In the genomic region with DNA sequence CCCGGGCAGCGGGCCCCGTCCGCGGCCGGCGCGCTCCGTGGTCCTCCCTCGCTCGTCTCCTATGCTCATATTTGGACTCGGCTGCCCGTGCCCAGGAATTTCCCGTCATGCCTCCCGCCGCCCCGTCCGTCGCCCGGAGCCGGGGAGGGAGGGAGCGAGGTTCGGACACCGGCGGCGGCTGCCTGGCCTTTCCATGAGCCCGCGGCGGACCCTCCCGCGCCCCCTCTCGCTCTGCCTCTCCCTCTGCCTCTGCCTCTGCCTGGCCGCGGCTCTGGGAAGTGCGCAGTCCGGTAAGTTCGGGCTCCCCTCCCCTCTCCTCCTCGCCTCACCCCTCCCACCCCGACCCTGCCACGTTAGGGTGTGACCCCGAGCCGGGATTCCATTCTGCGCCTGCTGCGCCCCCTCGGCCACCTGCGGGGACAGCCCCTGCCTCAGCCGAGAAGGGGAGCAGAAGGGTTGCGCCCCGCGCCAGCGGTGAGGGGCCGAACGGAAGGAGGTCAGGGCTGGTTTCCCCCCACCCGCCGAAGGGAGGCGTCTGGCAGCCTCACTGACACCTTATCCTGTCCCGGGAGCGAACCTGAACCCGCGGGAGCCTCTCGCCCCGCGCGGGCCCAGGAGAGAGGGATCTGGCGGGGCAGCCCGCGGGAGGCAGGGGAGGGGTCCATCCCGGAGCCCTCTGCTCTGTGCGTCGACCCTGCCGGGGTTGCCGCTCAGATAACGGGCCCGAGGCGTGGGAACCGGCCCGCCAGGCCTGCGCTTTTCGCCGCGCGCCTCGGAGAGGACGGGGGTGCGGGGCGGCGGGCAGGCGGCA, we compare ENCODE assay signal across 8 cellular contexts. TPM values are rescaled to one million over a fixed set of nuclear protein-coding genes. Genes with fewer than 3 reads are reported as not detected.
DNase-seq lines count a peak whose midpoint lies in the region; ATAC-seq and TF ChIP-seq lines count a peak whose summit lies in the region.

A gene (plus strand): TSS at position 108 of the 811 bp plus-strand sequence. CDS start 29,897 bp downstream, outside the sequence.

- H3K36me3 ChIP-seq in breast epithelium (no peaks in the 10 kb centered on the region), iPS-15b (ENCODE audit: control insufficient read depth, insufficient read depth, low read length) (no peaks in the 10 kb centered on the region)

- H3K9me3 Mint-ChIP-seq in activated CD4-positive, alpha-beta T cell treated with anti-CD3 and anti-CD28 coated beads, Interleukin-2, amount 10 ng/mL, durations not matched to agents 24 days and 14 days: no peaks in the 10 kb centered on the region

- peak; percentile 44 for ATAC-seq in HG02610 (IDR thresholded peaks at IDR 0.05; ENCODE audit: unreplicated experiment)

- peaks cover 72% of the 10 kb centered on the region for H3K27me3 Mint-ChIP-seq in activated CD4-positive, alpha-beta T cell treated with anti-CD3 and anti-CD28 coated beads, Interleukin-2, amount 10 ng/mL, durations not matched to agents 24 days and 14 days

- H3K9me3 ChIP-seq in breast epithelium: no peaks in the 10 kb centered on the region
- no peaks in the 10 kb centered on the region for H3K9me3 ChIP-seq in iPS-15b (ENCODE audit: control insufficient read depth, insufficient read depth, low read length)

- TF ChIP-seq CTCF in breast epithelium (IDR thresholded peaks at IDR 0.05): no peak
- peak; percentile 27 for TF ChIP-seq CTCF in retinal pigment epithelial cell (conservative IDR thresholded peaks at IDR 0.05; ENCODE audit: low read depth, low read length)

- no peak within 1 kb of the TSS for H3K27ac Mint-ChIP-seq in activated CD4-positive, alpha-beta T cell treated with anti-CD3 and anti-CD28 coated beads, Interleukin-2, amount 10 ng/mL, durations not matched to agents 24 days and 14 days

- intact Hi-C loops in activated CD4-positive, alpha-beta T cell treated with anti-CD3 and anti-CD28 coated beads, Interleukin-2, amount 10 ng/mL, durations not matched to agents 24 days and 14 days (cut with micrococcal nuclease): no loop called here
- intact Hi-C loops in breast epithelium (cut with DNase I; ENCODE audit: low total_unique reads): no loop called here

- peak within 1 kb of the TSS; percentile 88 to 97 for H3K27ac ChIP-seq in breast epithelium

- H3K4me1 Mint-ChIP-seq in activated CD4-positive, alpha-beta T cell treated with anti-CD3 and anti-CD28 coated beads, Interleukin-2, amount 10 ng/mL, durations not matched to agents 24 days and 14 days: peaks cover 2% of the 10 kb centered on the region

- DNase-seq in activated CD4-positive, alpha-beta T cell treated with anti-CD3 and anti-CD28 coated beads, Interleukin-2, amount 10 ng/mL, durations not matched to agents 24 days and 14 days: peak; percentile 70
- no peak for DNase-seq in activated CD4-positive, alpha-beta T cell treated with anti-CD3 and anti-CD28 coated beads, Interleukin-2, amount 50 U/mL, for 4 hours
- DNase-seq in breast epithelium (ENCODE audit: low spot score in 2 of 2) (peak; percentile 61 to 69), retinal pigment epithelial cell (ENCODE audit: low read depth) (no peak)
- DNase-seq in stimulated activated naive CD4-positive, alpha-beta T cell treated with Interleukin-2 at 50 U/mL for 16 hours (lab: John Stamatoyannopoulos, UW): no peak

- H3K36me3 Mint-ChIP-seq in activated CD4-positive, alpha-beta T cell treated with anti-CD3 and anti-CD28 coated beads, Interleukin-2, amount 10 ng/mL, durations not matched to agents 24 days and 14 days (ENCODE audit: low read depth): no peaks in the 10 kb centered on the region

- peak within 1 kb of the TSS; percentile 67 for H3K4me3 Mint-ChIP-seq in activated CD4-positive, alpha-beta T cell treated with anti-CD3 and anti-CD28 coated beads, Interleukin-2, amount 10 ng/mL, durations not matched to agents 24 days and 14 days

- H3K4me1 ChIP-seq in breast epithelium (no peaks in the 10 kb centered on the region), iPS-15b (ENCODE audit: control insufficient read depth, insufficient read depth, low read length) (peaks cover 5% of the 10 kb centered on the region)

- H3K27me3 ChIP-seq in breast epithelium (no peaks in the 10 kb centered on the region), iPS-15b (ENCODE audit: control insufficient read depth, insufficient read depth, low read length) (peaks cover 33% of the 10 kb centered on the region)

- H3K4me3 ChIP-seq in breast epithelium (peak within 1 kb of the TSS; percentile 82 to 98 (median 91)), iPS-15b (ENCODE audit: low read depth, low read length) (peak within 1 kb of the TSS; percentile 82), retinal pigment epithelial cell (ENCODE audit: low read length) (peak within 1 kb of the TSS; percentile 84)

- no peak for TF ChIP-seq POLR2A in breast epithelium (IDR thresholded peaks at IDR 0.05)

- peak within 1 kb of the TSS; percentile 37 for H3K9ac ChIP-seq in iPS-15b (ENCODE audit: low read depth, low read length)

TF ChIP-seq in PFSK-1, 5 proteins besides CTCF, POLR2A, EP300 and RAD21:
- TF ChIP-seq FOXP2 (optimal IDR thresholded peaks at IDR 0.05; ENCODE audit: borderline replicate concordance, extremely low read depth, extremely low read length, insufficient read depth) (no peak), POLR2AphosphoS5 (IDR thresholded peaks at IDR 0.05; ENCODE audit: low read depth, low read length) (peak; percentile 70), SIN3A (IDR thresholded peaks at IDR 0.05; ENCODE audit: borderline replicate concordance, insufficient read depth, low read length) (0 out of 2 replicates have a peak, but pooled peaks have one; percentile 12)
- TF ChIP-seq, protein P1, sequence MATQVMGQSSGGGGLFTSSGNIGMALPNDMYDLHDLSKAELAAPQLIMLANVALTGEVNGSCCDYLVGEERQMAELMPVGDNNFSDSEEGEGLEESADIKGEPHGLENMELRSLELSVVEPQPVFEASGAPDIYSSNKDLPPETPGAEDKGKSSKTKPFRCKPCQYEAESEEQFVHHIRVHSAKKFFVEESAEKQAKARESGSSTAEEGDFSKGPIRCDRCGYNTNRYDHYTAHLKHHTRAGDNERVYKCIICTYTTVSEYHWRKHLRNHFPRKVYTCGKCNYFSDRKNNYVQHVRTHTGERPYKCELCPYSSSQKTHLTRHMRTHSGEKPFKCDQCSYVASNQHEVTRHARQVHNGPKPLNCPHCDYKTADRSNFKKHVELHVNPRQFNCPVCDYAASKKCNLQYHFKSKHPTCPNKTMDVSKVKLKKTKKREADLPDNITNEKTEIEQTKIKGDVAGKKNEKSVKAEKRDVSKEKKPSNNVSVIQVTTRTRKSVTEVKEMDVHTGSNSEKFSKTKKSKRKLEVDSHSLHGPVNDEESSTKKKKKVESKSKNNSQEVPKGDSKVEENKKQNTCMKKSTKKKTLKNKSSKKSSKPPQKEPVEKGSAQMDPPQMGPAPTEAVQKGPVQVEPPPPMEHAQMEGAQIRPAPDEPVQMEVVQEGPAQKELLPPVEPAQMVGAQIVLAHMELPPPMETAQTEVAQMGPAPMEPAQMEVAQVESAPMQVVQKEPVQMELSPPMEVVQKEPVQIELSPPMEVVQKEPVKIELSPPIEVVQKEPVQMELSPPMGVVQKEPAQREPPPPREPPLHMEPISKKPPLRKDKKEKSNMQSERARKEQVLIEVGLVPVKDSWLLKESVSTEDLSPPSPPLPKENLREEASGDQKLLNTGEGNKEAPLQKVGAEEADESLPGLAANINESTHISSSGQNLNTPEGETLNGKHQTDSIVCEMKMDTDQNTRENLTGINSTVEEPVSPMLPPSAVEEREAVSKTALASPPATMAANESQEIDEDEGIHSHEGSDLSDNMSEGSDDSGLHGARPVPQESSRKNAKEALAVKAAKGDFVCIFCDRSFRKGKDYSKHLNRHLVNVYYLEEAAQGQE (IDR thresholded peaks at IDR 0.05; ENCODE audit: insufficient read depth in 1 of 2, low read depth in 2 of 2, low read length in 2 of 2): no peak
TF ChIP-seq in PFSK-1: peak in this region for 2.

RNA-seq across cellular contexts. Expression of the gene that starts here (rescaled TPM):
- not detected in 2 replicates for total RNA-seq in activated CD4-positive, alpha-beta T cell treated with anti-CD3 and anti-CD28 coated beads, Interleukin-2, amount 10 ng/mL, durations not matched to agents 24 days and 14 days
- 10.3 TPM for polyA plus RNA-seq in PFSK-1 (2012; ENCODE audit: insufficient read length, low read depth)
- total RNA-seq in breast epithelium: 10 to 100 TPM; 35.0 to 59.8 (median 51.8) TPM

Comparison
In these comparisons a context has a peak if more than half of its experiments do, and no peak if none do; other contexts are left out.
1. RNA of the gene that starts here (total RNA-seq): 35.0 to 59.8 TPM in breast epithelium; not detected in activated CD4-positive, alpha-beta T cell treated with anti-CD3 and anti-CD28 coated beads, Interleukin-2, amount 10 ng/mL, durations not matched to agents 24 days and 14 days; every median in the first group is over 10 times any median in the second.
2. Peak in DNase-seq in activated CD4-positive, alpha-beta T cell treated with anti-CD3 and anti-CD28 coated beads, Interleukin-2, amount 10 ng/mL, durations not matched to agents 24 days and 14 days; RNA of the gene not detected or under 1 TPM.
3. DNase-seq: peak in breast epithelium (2 of 2); none in activated CD4-positive, alpha-beta T cell treated with anti-CD3 and anti-CD28 coated beads, Interleukin-2, amount 50 U/mL, for 4 hours (0 of 2), retinal pigment epithelial cell (single experiment) and stimulated activated naive CD4-positive, alpha-beta T cell treated with Interleukin-2 at 50 U/mL for 16 hours (single experiment).
4. Peak in every context shown above with its lines, with median percentiles within 50 percentile points of each other: H3K4me3 ChIP-seq.